In genomic region chr6:136609878-136610706, GRCh38 we compare ENCODE assay signal across 1 cellular context.
TF ChIP-seq lines count a peak whose summit lies in the region.

No MANE protein-coding gene starts in this region.

TF ChIP-seq in HEK293, 187 proteins besides CTCF, POLR2A, EP300 and RAD21 (continued from another document and continues in another):
- no peak for TF ChIP-seq ZBTB10 (tag by site-specific recombination; IDR thresholded peaks at IDR 0.05)
- no peak for TF ChIP-seq GLI4 (tag by site-specific recombination; IDR thresholded peaks at IDR 0.05)
- peak; percentile 76; the same call in 1 of the 2 replicates for TF ChIP-seq ZNF843 (tag by site-specific recombination; IDR thresholded peaks at IDR 0.05)
- TF ChIP-seq ZFHX2 (tag by site-specific recombination; conservative IDR thresholded peaks at IDR 0.05), result no peak
- TF ChIP-seq ZNF202 (tag by site-specific recombination; IDR thresholded peaks at IDR 0.05; ENCODE audit: borderline replicate concordance), result no peak
- TF ChIP-seq ZNF26 (tag by site-specific recombination; IDR thresholded peaks at IDR 0.05), result no peak
- no peak for TF ChIP-seq OVOL3 (tag by site-specific recombination; IDR thresholded peaks at IDR 0.05)
- TF ChIP-seq PATZ1 (tag by site-specific recombination; IDR thresholded peaks at IDR 0.05), result peak; percentile 78
- no peak for TF ChIP-seq ZNF174 (tag by site-specific recombination; IDR thresholded peaks at IDR 0.05)
- no peak for TF ChIP-seq PRDM2 (tag by site-specific recombination; IDR thresholded peaks at IDR 0.05; ENCODE audit: borderline replicate concordance)
- no peak for TF ChIP-seq ZBTB8A (tag by site-specific recombination; IDR thresholded peaks at IDR 0.05)
- TF ChIP-seq SP2 (tag by site-specific recombination; IDR thresholded peaks at IDR 0.05), result peak; percentile 42
- peak; percentile 49; the same call in 1 of the 2 replicates for TF ChIP-seq HIC1 (tag by site-specific recombination; IDR thresholded peaks at IDR 0.05)
- no peak for TF ChIP-seq ZNF132 (tag by site-specific recombination; IDR thresholded peaks at IDR 0.05; ENCODE audit: borderline replicate concordance)
- TF ChIP-seq ZNF677 (tag by site-specific recombination; IDR thresholded peaks at IDR 0.05), result no peak
- no peak for TF ChIP-seq BCL11B (tag by site-specific recombination; IDR thresholded peaks at IDR 0.05; ENCODE audit: low read depth)
- no peak for TF ChIP-seq ZNF140 (tag by site-specific recombination; IDR thresholded peaks at IDR 0.05)
- TF ChIP-seq ZNF501 (tag by site-specific recombination; IDR thresholded peaks at IDR 0.05), result no peak
- TF ChIP-seq ZNF792 (tag by site-specific recombination; IDR thresholded peaks at IDR 0.05), result no peak
- no peak for TF ChIP-seq ZSCAN4 (tag by site-specific recombination; IDR thresholded peaks at IDR 0.05)
- TF ChIP-seq ZNF777 (tag by site-specific recombination; IDR thresholded peaks at IDR 0.05; ENCODE audit: borderline replicate concordance), result no peak
- no peak for TF ChIP-seq ZNF311 (tag by site-specific recombination; IDR thresholded peaks at IDR 0.05; ENCODE audit: borderline replicate concordance)
- TF ChIP-seq YY1 (tag by site-specific recombination; IDR thresholded peaks at IDR 0.05), result no peak
- TF ChIP-seq ZNF121 (tag by site-specific recombination; IDR thresholded peaks at IDR 0.05), result no peak
- no peak for TF ChIP-seq KLF7 (tag by site-specific recombination; IDR thresholded peaks at IDR 0.05; ENCODE audit: borderline replicate concordance)
- no peak for TF ChIP-seq ZNF280D (tag by site-specific recombination; IDR thresholded peaks at IDR 0.05)
- no peak for TF ChIP-seq ZNF221 (tag by site-specific recombination; IDR thresholded peaks at IDR 0.05; ENCODE audit: borderline replicate concordance)
- no peak for TF ChIP-seq ZNF521 (tag by site-specific recombination; IDR thresholded peaks at IDR 0.05)
- no peak for TF ChIP-seq ZNF10 (tag by site-specific recombination; IDR thresholded peaks at IDR 0.05)
- peak; percentile 44; the same call in 1 of the 2 replicates for TF ChIP-seq SP3 (tag by site-specific recombination; IDR thresholded peaks at IDR 0.05)
- no peak for TF ChIP-seq ZSCAN16 (tag by site-specific recombination; IDR thresholded peaks at IDR 0.05)
- TF ChIP-seq ZNF211 (tag by site-specific recombination; IDR thresholded peaks at IDR 0.05; ENCODE audit: low read depth), result no peak
- no peak; the same call in 1 of the 2 replicates for TF ChIP-seq ZNF600 (tag by site-specific recombination; IDR thresholded peaks at IDR 0.05)
- no peak; the same call in 1 of the 2 replicates for TF ChIP-seq ZBTB20 (tag by site-specific recombination; IDR thresholded peaks at IDR 0.05)
- no peak for TF ChIP-seq ZNF404 (tag by site-specific recombination; IDR thresholded peaks at IDR 0.05)
- no peak for TF ChIP-seq ZBTB49 (tag by site-specific recombination; IDR thresholded peaks at IDR 0.05; ENCODE audit: low read depth)
